Comparison of ENCODE assay signal across 8 cellular contexts in the genomic region with DNA sequence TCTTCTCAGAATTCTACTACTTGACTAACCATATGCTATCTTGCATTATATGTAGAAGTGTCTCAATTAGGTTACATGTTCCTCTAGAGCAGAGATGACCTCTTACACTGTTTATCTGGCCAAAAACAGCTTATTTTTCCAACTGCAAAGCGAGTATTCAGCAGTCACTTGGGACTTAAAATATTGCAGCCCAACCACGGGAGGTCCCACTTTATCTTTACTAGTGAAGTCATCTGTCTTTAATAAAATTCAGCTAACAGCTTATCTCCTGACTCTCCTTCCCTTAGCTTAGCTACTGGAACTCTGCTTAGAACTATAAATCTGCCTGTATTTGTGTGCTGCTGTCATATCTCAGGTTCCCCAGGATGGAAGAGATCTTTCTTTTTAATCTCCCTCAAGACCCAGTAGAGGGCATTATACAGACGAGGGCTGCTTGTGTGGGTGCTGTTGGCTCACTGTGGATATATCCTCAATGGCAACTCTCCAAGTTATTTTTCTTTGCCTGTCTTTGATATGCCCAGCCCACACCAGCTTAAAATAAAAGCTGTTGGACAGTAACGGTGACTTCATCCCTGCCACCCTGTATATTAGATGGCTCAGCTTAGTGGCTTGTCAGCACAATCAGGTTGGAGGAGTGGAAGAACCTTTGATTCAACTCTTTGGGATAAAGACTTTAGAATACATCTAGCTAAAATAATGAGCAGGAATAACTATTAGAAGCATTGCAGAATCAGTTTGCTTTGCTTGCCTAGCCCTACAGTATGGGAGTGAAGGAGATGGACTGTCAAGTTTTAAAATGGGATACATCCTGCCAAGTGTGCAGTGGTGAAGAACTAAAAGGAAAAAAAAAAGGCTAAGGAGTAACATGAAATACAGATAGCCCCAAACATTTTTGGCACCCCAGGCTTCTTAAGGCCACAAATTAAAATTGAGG. TPM values are rescaled to one million over a fixed set of nuclear protein-coding genes. Genes with fewer than 3 reads are reported as not detected.
DNase-seq lines count a peak whose midpoint lies in the region; ATAC-seq, FAIRE-seq and TF ChIP-seq lines count a peak whose summit lies in the region.

No MANE protein-coding gene starts in this region.

- TF ChIP-seq CTCF in RWPE2 (IDR thresholded peaks at IDR 0.05; ENCODE audit: poor library complexity, severe bottlenecking) (peak; percentile 69), endodermal cell (conservative IDR thresholded peaks at IDR 0.05) (peak; percentile 23)

- WGBS in endodermal cell (ENCODE audit: insufficient coverage in 1 of 2, insufficient read length in 1 of 2), 2 experiments, result 92 to 97% methylated on average over 3 to 4 of the region's 4 CpGs

- CTCF ChIA-PET in activated naive CD4-positive, alpha-beta T cell treated with anti-CD3 and anti-CD28 coated beads, Interleukin-2, amount 10 ng/mL, durations not matched to agents 7 days and 5 days (lab: Charles Lee), result interaction anchor here (1.1 to 6.3 kb wide), 9 partner anchors 10 to 362 kb away, joined by 3 to 164 read pairs (median 7); a partner anchor contains a TSS

- FAIRE-seq in GM19239 (lab: Jason Lieb, UNC), result no peak

- no peak overlapping the region for H3K9ac ChIP-seq in endodermal cell (ENCODE audit: extremely low read depth, low read length, poor library complexity, severe bottlenecking)

- H3K4me3 ChIP-seq in RWPE2 (ENCODE audit: severe bottlenecking) (no peak overlapping the region), endodermal cell (ENCODE audit: low read length) (no peak overlapping the region)

- H3K36me3 Mint-ChIP-seq in activated naive CD4-positive, alpha-beta T cell treated with anti-CD3 and anti-CD28 coated beads, Interleukin-2, amount 10 ng/mL, durations not matched to agents 7 days and 5 days, result peaks cover 56% of the 10 kb centered on the region
- peaks cover 81% of the 10 kb centered on the region for H3K36me3 Mint-ChIP-seq in endodermal cell (ENCODE audit: low read depth)
- peaks cover 26 to 33% of the 10 kb centered on the region in 2 donors for H3K36me3 Mint-ChIP-seq in naive B cell

- H3K4me3 Mint-ChIP-seq in activated naive CD4-positive, alpha-beta T cell treated with anti-CD3 and anti-CD28 coated beads, Interleukin-2, amount 10 ng/mL, durations not matched to agents 7 days and 5 days, result no peak overlapping the region
- no peak overlapping the region for H3K4me3 Mint-ChIP-seq in endodermal cell
- no peak overlapping the region for H3K4me3 Mint-ChIP-seq in naive B cell

- ATAC-seq in RWPE2 (ENCODE audit: low read depth), result peak; percentile 70
- peak; percentile 44 to 55 for ATAC-seq in naive B cell (ENCODE audit: low read depth in 2 of 2)
- ATAC-seq in HG02938 (IDR thresholded peaks at IDR 0.05; ENCODE audit: unreplicated experiment), result no peak

- H3K36me3 ChIP-seq in RWPE2 (ENCODE audit: low read depth), result peaks cover 88% of the 10 kb centered on the region
- H3K36me3 ChIP-seq in endodermal cell (ENCODE audit: control insufficient read depth, insufficient read depth, low read length), result peaks cover 97% of the 10 kb centered on the region

- no peaks in the 10 kb centered on the region for H3K9me3 Mint-ChIP-seq in activated naive CD4-positive, alpha-beta T cell treated with anti-CD3 and anti-CD28 coated beads, Interleukin-2, amount 10 ng/mL, durations not matched to agents 7 days and 5 days
- H3K9me3 Mint-ChIP-seq in endodermal cell (no peaks in the 10 kb centered on the region), naive B cell (no peaks in the 10 kb centered on the region)

- H3K4me1 ChIP-seq in RWPE2 (ENCODE audit: insufficient read depth, poor library complexity, severe bottlenecking) (peaks cover 35% of the 10 kb centered on the region), endodermal cell (ENCODE audit: control insufficient read depth, insufficient read depth, low read length) (no peaks in the 10 kb centered on the region)

- H3K27ac ChIP-seq in RWPE2 (ENCODE audit: poor library complexity, severe bottlenecking) (peak overlapping the region; percentile 68), endodermal cell (ENCODE audit: low read depth, low read length) (no peak overlapping the region)

- DNase-seq in activated naive CD4-positive, alpha-beta T cell treated with anti-CD3 and anti-CD28 coated beads, Interleukin-2, amount 10 ng/mL, durations not matched to agents 7 days and 5 days, result no peak
- DNase-seq in activated naive CD4-positive, alpha-beta T cell treated with anti-CD3 and anti-CD28 coated beads, Interleukin-2, amount 50 U/mL, for 16 hours, result no peak
- DNase-seq in RWPE2 (ENCODE audit: low spot score) (no peak), endodermal cell (no peak), naive B cell (no peak), NCI-H446 treated with DMSO at 0.1 percent for 48 hours (lab: John Stamatoyannopoulos, UW) (no peak), GM19239 (ENCODE audit: insufficient read length, low spot score) (no peak)

- H3K9me3 ChIP-seq in RWPE2 (ENCODE audit: severe bottlenecking), result no peaks in the 10 kb centered on the region
- no peaks in the 10 kb centered on the region for H3K9me3 ChIP-seq in endodermal cell (ENCODE audit: control insufficient read depth, low read length)

- H3K4me1 Mint-ChIP-seq in activated naive CD4-positive, alpha-beta T cell treated with anti-CD3 and anti-CD28 coated beads, Interleukin-2, amount 10 ng/mL, durations not matched to agents 7 days and 5 days, result peaks cover 70% of the 10 kb centered on the region
- H3K4me1 Mint-ChIP-seq in endodermal cell (peaks cover 22% of the 10 kb centered on the region), naive B cell (peaks cover 32 to 36% (median 33%) of the 10 kb centered on the region in 3 donors)

- peak overlapping the region; percentile 63 for H3K27ac Mint-ChIP-seq in activated naive CD4-positive, alpha-beta T cell treated with anti-CD3 and anti-CD28 coated beads, Interleukin-2, amount 10 ng/mL, durations not matched to agents 7 days and 5 days
- peak overlapping the region; percentile 22 for H3K27ac Mint-ChIP-seq in endodermal cell
- peak overlapping the region in 4 of 6 donors; percentile 21 to 85 (median 68) for H3K27ac Mint-ChIP-seq in naive B cell

- no peaks in the 10 kb centered on the region for H3K27me3 Mint-ChIP-seq in activated naive CD4-positive, alpha-beta T cell treated with anti-CD3 and anti-CD28 coated beads, Interleukin-2, amount 10 ng/mL, durations not matched to agents 7 days and 5 days
- no peaks in the 10 kb centered on the region for H3K27me3 Mint-ChIP-seq in endodermal cell (ENCODE audit: insufficient read depth)
- no peaks in the 10 kb centered on the region for H3K27me3 Mint-ChIP-seq in naive B cell

- H3K27me3 ChIP-seq in RWPE2 (ENCODE audit: insufficient read depth, poor library complexity, severe bottlenecking) (no peaks in the 10 kb centered on the region), endodermal cell (ENCODE audit: control insufficient read depth, insufficient read depth, low read length, poor library complexity, severe bottlenecking) (no peaks in the 10 kb centered on the region)

RNA-seq across cellular contexts. Expression of a gene that starts 9.6 kb away (rescaled TPM):
- total RNA-seq in endodermal cell, result 100 to 1,000 TPM; 266 to 364 TPM
- polyA plus RNA-seq in endodermal cell (2013, experiment 1 of 2), result 140 TPM
- polyA plus RNA-seq in endodermal cell (2013, experiment 2 of 2), result 146 TPM
- 10 to 100 TPM; 57.1 to 85.2 (median 72.9) TPM for polyA plus RNA-seq in naive B cell (ENCODE audit: low read depth in 6 of 6)

RNA-seq across cellular contexts. Expression of a gene that starts 40.4 kb away (rescaled TPM):
- 100 to 1,000 TPM; 133 to 173 TPM for total RNA-seq in endodermal cell
- polyA plus RNA-seq in endodermal cell (2013, experiment 1 of 2), result 132 TPM
- 134 TPM for polyA plus RNA-seq in endodermal cell (2013, experiment 2 of 2)
- polyA plus RNA-seq in naive B cell (ENCODE audit: low read depth in 6 of 6), result 100 to 1,000 TPM in 2 of 6 donors, 10 to 100 TPM in 4; 44.8 to 110 (median 95.1) TPM
